25 cellular contexts compared by ENCODE assay signal in the genomic region with DNA sequence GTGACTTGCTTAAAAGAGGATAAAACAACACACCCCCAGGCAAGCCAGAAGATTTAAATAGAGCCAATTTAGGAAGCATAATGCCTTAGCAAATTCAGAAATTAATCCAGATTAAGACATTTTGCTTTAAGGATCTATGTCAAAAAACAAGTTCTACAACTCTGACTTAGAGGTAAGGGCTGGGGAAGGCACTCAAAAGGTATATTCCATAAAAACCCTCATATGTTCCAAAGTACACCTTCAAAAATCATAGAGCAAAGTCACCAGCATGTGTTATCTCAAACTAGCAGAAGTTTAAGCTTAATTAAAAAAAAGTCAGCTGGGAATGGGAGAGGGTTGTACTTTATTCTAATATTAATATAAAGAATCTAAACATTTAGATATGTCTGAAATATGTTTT.
"Had no signal": no experiment of that assay in that cellular context is flagged by ENCODE, and none has a peak within 500 bp of the region (broad histone marks: within the 10 kb centered on the region; RNA-seq: fewer than 3 reads in every experiment).

No MANE protein-coding gene starts in this region.

- H3K4me3 ChIP-seq: coronary artery, dorsolateral prefrontal cortex, esophagus squamous epithelium, gastroesophageal sphincter, heart right ventricle had no signal

- H3K27me3 ChIP-seq: brain microvascular endothelial cell, dorsolateral prefrontal cortex, gastroesophageal sphincter, heart right ventricle had no signal

- DNase-seq: activated CD4-positive, alpha-beta memory T cell treated with anti-CD3 and anti-CD28 coated beads, Interleukin-2, amount 10 ng/mL, durations not matched to agents 7 days and 5 days; activated CD4-positive, alpha-beta T cell treated with anti-CD3 and anti-CD28 coated beads for 1 hour; activated CD4-positive, alpha-beta T cell treated with anti-CD3 and anti-CD28 coated beads for 4 hours; activated CD4-positive, alpha-beta T cell treated with anti-CD3 and anti-CD28 coated beads, Interleukin-2, amount 10 ng/mL, durations not matched to agents 7 days and 5 days; activated CD4-positive, alpha-beta T cell treated with anti-CD3 and anti-CD28 coated beads, Interleukin-2, amount 50 U/mL, for 4 hours; activated CD8-positive, alpha-beta memory T cell treated with anti-CD3 and anti-CD28 coated beads, Interleukin-2, amount 50 U/mL, for 48 hours; activated effector memory CD4-positive, alpha-beta T cell treated with Interleukin-2 at 50 U/mL for 16 hours; activated gamma-delta T cell treated with Interleukin-2 at 50 U/mL for 16 hours; activated naive CD4-positive, alpha-beta T cell treated with anti-CD3 and anti-CD28 coated beads, Interleukin-2, amount 50 U/mL, for 16 hours; activated naive CD4-positive, alpha-beta T cell treated with Interleukin-2 at 50 U/mL for 16 hours; activated T-cell treated with anti-CD3 and anti-CD28 coated beads, Interleukin-2, amount 50 U/mL, for 4 hours; amniotic stem cell; anterior cingulate cortex; brain microvascular endothelial cell; dorsolateral prefrontal cortex; effector memory CD8-positive, alpha-beta T cell; erythroblast; esophagus squamous epithelium; foreskin melanocyte; heart right ventricle; T-helper 2 cell had no signal

- H3K9me3 ChIP-seq: esophagus squamous epithelium, gastroesophageal sphincter, heart right ventricle had no signal

- ATAC-seq: activated T-cell treated with anti-CD3 and anti-CD28 coated beads, Interleukin-2, amount 50 U/mL, for 4 hours; activated T-helper 17 cell treated with anti-CD3 and anti-CD28 coated beads, Interleukin-2, amount 50 U/mL, for 72 hours; effector memory CD8-positive, alpha-beta T cell; gastroesophageal sphincter; heart right ventricle; WTC11 had no signal

- H3K36me3 ChIP-seq: brain microvascular endothelial cell, esophagus squamous epithelium, gastroesophageal sphincter, heart right ventricle had no signal

- H3K27ac ChIP-seq: brain microvascular endothelial cell, coronary artery, dorsolateral prefrontal cortex, esophagus squamous epithelium, gastroesophageal sphincter, heart right ventricle had no signal

- H3K4me1 ChIP-seq: gastroesophageal sphincter, heart right ventricle had no signal
